ENCODE assay signal across 28 cellular contexts in the genomic region with DNA sequence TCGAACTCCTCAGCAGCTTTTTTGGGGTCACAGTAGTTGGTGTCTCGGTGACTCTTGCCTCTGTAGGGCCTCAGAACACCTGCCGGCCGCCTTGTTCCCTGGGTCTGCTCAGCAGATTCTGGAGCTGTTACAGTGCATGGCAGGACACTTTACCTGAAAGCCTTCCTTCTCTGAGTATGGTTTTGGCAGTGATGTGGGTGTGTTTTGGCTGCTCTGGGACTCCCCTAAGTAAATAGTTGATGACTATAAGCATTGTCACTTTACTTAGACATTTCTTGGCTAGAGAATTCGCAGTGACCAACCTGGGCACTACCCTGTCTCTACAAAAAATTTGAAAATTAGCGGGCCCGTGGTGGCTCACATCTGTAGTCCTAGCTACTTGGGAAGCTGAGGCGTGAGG. TPM values are rescaled to one million over a fixed set of nuclear protein-coding genes. Genes with fewer than 3 reads are reported as not detected.
DNase-seq lines count a peak whose midpoint lies in the region; ATAC-seq, FAIRE-seq and TF ChIP-seq lines count a peak whose summit lies in the region.
"Had no signal": no experiment of that assay in that cellular context is flagged by ENCODE, and none has a peak within 500 bp of the region (broad histone marks: within the 10 kb centered on the region; RNA-seq: fewer than 3 reads in every experiment).

No MANE protein-coding gene starts in this region.

- H3K27me3 ChIP-seq in mammary epithelial cell (ENCODE audit: insufficient read depth, low read length) (no peaks in the 10 kb centered on the region), osteoblast (ENCODE audit: insufficient read depth, low read length) (no peaks in the 10 kb centered on the region), suprapubic skin (no peaks in the 10 kb centered on the region)
- H3K27me3 ChIP-seq: BLaER1 had no signal

- no peaks in the 10 kb centered on the region for H3K9me3 Mint-ChIP-seq in MCF 10A (ENCODE audit: unreplicated experiment)
- H3K9me3 Mint-ChIP-seq in central memory CD8-positive, alpha-beta T cell: no peaks in the 10 kb centered on the region
- no peaks in the 10 kb centered on the region for H3K9me3 Mint-ChIP-seq in activated CD4-positive, alpha-beta T cell treated with anti-CD3 and anti-CD28 coated beads for 36 hours (ENCODE audit: low read depth)
- H3K9me3 Mint-ChIP-seq: CD8-positive, alpha-beta T cell had no signal

- H3K9ac ChIP-seq in mammary epithelial cell (ENCODE audit: insufficient read depth, low read length) (no peak overlapping the region), kidney (ENCODE audit: low read length in 2 of 2) (no peak overlapping the region)
- H3K9ac ChIP-seq: BLaER1 had no signal

- no TSS peak for BruUV-seq in MCF 10A (replicated peaks; lab: Mats Ljungman, UMichigan)
- BruUV-seq in mammary epithelial cell (replicated peaks; lab: Mats Ljungman, UMichigan): no TSS peak

- no peaks in the 10 kb centered on the region for H3K27me3 Mint-ChIP-seq in MCF 10A (ENCODE audit: insufficient read depth, unreplicated experiment)
- no peaks in the 10 kb centered on the region for H3K27me3 Mint-ChIP-seq in central memory CD8-positive, alpha-beta T cell
- no peaks in the 10 kb centered on the region for H3K27me3 Mint-ChIP-seq in activated CD4-positive, alpha-beta T cell treated with anti-CD3 and anti-CD28 coated beads for 36 hours

- H3K27ac ChIP-seq in mammary epithelial cell (ENCODE audit: insufficient read depth, low read depth, low read length): no peak overlapping the region
- H3K27ac ChIP-seq in osteoblast (ENCODE audit: low read depth, low read length): no peak overlapping the region
- no peak overlapping the region for H3K27ac ChIP-seq in kidney (ENCODE audit: low read depth in 2 of 2, low read length in 2 of 2)
- no peak overlapping the region for H3K27ac ChIP-seq in suprapubic skin
- H3K27ac ChIP-seq: BLaER1 had no signal

- ATAC-seq in central memory CD8-positive, alpha-beta T cell (replicated peaks; ENCODE audit: extremely low read depth, poor library complexity, severe bottlenecking): no peak
- ATAC-seq in activated CD4-positive, alpha-beta T cell treated with anti-CD3 and anti-CD28 coated beads for 36 hours: no peak
- ATAC-seq: CD8-positive, alpha-beta T cell had no signal

- H2AFZ ChIP-seq in mammary epithelial cell (ENCODE audit: low read depth, low read length) (no peak overlapping the region), osteoblast (ENCODE audit: low read length) (no peak overlapping the region)

- in situ Hi-C loops in mammary epithelial cell (cut with MboI; ENCODE audit: low sequenced_read_pairs in 2 of 2): loop anchor here in 1 of 2 donors (25.0 kb wide), 1 partner anchor 165 kb away; the partner anchor contains the start of gene MEF2B

- H3K4me1 ChIP-seq in mammary epithelial cell (ENCODE audit: insufficient read depth, low read length) (no peaks in the 10 kb centered on the region), osteoblast (ENCODE audit: insufficient read depth, low read length) (peaks cover 3% of the 10 kb centered on the region), kidney (ENCODE audit: control insufficient read depth in 1 of 2, insufficient read depth in 1 of 2, low read depth in 1 of 2, low read length in 2 of 2) (peaks cover 0 to 11% of the 10 kb centered on the region in 2 donors), suprapubic skin (peaks cover 25% of the 10 kb centered on the region)

- CTCF ChIA-PET in MCF 10A (lab: Yijun Ruan, JAX) (interaction anchor here (1.0 kb wide), 1 partner anchor 15 kb away, joined by 7 read pairs; no protein-coding TSS in a partner anchor), mammary epithelial cell (lab: Charles Lee; ENCODE audit: low non-redundant PET) (no interaction called here)
- CTCF ChIA-PET in activated CD4-positive, alpha-beta T cell treated with anti-CD3 and anti-CD28 coated beads for 36 hours (lab: Charles Lee): no interaction called here

- H3K36me3 ChIP-seq in mammary epithelial cell (ENCODE audit: insufficient read depth, low read length): peaks cover 16% of the 10 kb centered on the region
- peaks cover 50% of the 10 kb centered on the region for H3K36me3 ChIP-seq in osteoblast (ENCODE audit: insufficient read depth, low read length)
- H3K36me3 ChIP-seq in kidney (ENCODE audit: control insufficient read depth in 1 of 2, insufficient read depth in 2 of 2, low read length in 2 of 2): peaks cover 11 to 31% of the 10 kb centered on the region in 2 donors
- H3K36me3 ChIP-seq in suprapubic skin: peaks cover 72% of the 10 kb centered on the region

- H4K20me1 ChIP-seq in mammary epithelial cell (ENCODE audit: insufficient read depth, low read length) (no peaks in the 10 kb centered on the region), osteoblast (ENCODE audit: insufficient read depth, low read length) (peaks cover 34% of the 10 kb centered on the region)

- 87% methylated on average over 8 of the region's 8 CpGs for WGBS in mammary epithelial cell (ENCODE audit: low coverage, missing lambda C conversion rate)
- 85% methylated on average over 8 of the region's 8 CpGs for WGBS in suprapubic skin

- TF ChIP-seq CTCF in MCF 10A (IDR thresholded peaks at IDR 0.05; ENCODE audit: unreplicated experiment): no peak
- no peak for TF ChIP-seq CTCF in mammary epithelial cell (conservative IDR thresholded peaks at IDR 0.05 in 1 of 2, IDR thresholded peaks at IDR 0.05 in 1 of 2; ENCODE audit: extremely low read depth in 1 of 2, insufficient read depth in 1 of 2, low read depth in 1 of 2, low read length in 2 of 2)
- no peak for TF ChIP-seq CTCF in osteoblast (IDR thresholded peaks at IDR 0.05; ENCODE audit: extremely low read depth, low read depth, low read length)
- TF ChIP-seq CTCF in kidney (IDR thresholded peaks at IDR 0.05; ENCODE audit: borderline replicate concordance, extremely low read depth, insufficient read depth): no peak
- TF ChIP-seq CTCF in suprapubic skin (IDR thresholded peaks at IDR 0.05): no peak

- no peak for FAIRE-seq in kidney (lab: Jason Lieb, UNC)
- FAIRE-seq: A204.1, GM12892, GM19239, H1 had no signal

- POLR2A ChIA-PET in MCF 10A (lab: Yijun Ruan, JAX): no interaction called here
- POLR2A ChIA-PET in activated CD4-positive, alpha-beta T cell treated with anti-CD3 and anti-CD28 coated beads for 36 hours (lab: Charles Lee): no interaction called here

- no peak overlapping the region for H3K4me2 ChIP-seq in mammary epithelial cell (ENCODE audit: insufficient read depth, low read depth, low read length)
- no peak overlapping the region for H3K4me2 ChIP-seq in osteoblast (ENCODE audit: insufficient read depth, low read length)

- TF ChIP-seq EP300 in suprapubic skin (IDR thresholded peaks at IDR 0.05): no peak

- dilution Hi-C loops in mammary epithelial cell (cut with HindIII; ENCODE audit: low sequenced_read_pairs): no loop called here

- H3K27ac Mint-ChIP-seq in MCF 10A (ENCODE audit: low read depth, unreplicated experiment): peak overlapping the region; percentile 42
- H3K27ac Mint-ChIP-seq in central memory CD8-positive, alpha-beta T cell (ENCODE audit: low read depth): peak overlapping the region; percentile 29
- H3K27ac Mint-ChIP-seq in activated CD4-positive, alpha-beta T cell treated with anti-CD3 and anti-CD28 coated beads for 36 hours: no peak overlapping the region
- H3K27ac Mint-ChIP-seq: CD8-positive, alpha-beta T cell had no signal

- H3K9me3 ChIP-seq in mammary epithelial cell (replicated peaks; ENCODE audit: insufficient read depth, low read length) (no peaks in the 10 kb centered on the region), osteoblast (ENCODE audit: low read depth, low read length) (no peaks in the 10 kb centered on the region), kidney (ENCODE audit: control insufficient read depth in 1 of 2, low read length in 2 of 2) (no peaks in the 10 kb centered on the region), suprapubic skin (no peaks in the 10 kb centered on the region)
- H3K9me3 ChIP-seq: BLaER1 had no signal

- peaks cover 85% of the 10 kb centered on the region for H3K36me3 Mint-ChIP-seq in MCF 10A (ENCODE audit: insufficient read depth, unreplicated experiment)
- peaks cover 45% of the 10 kb centered on the region for H3K36me3 Mint-ChIP-seq in central memory CD8-positive, alpha-beta T cell (ENCODE audit: insufficient read depth)
- peaks cover 29% of the 10 kb centered on the region for H3K36me3 Mint-ChIP-seq in activated CD4-positive, alpha-beta T cell treated with anti-CD3 and anti-CD28 coated beads for 36 hours (ENCODE audit: low read depth)

- H3K4me1 Mint-ChIP-seq in MCF 10A (ENCODE audit: insufficient read depth, unreplicated experiment): peaks cover 13% of the 10 kb centered on the region
- peaks cover 46% of the 10 kb centered on the region for H3K4me1 Mint-ChIP-seq in central memory CD8-positive, alpha-beta T cell
- H3K4me1 Mint-ChIP-seq in activated CD4-positive, alpha-beta T cell treated with anti-CD3 and anti-CD28 coated beads for 36 hours: peaks cover 38% of the 10 kb centered on the region

- H3K4me3 ChIP-seq in mammary epithelial cell (replicated peaks in 1 of 3; ENCODE audit: insufficient read depth in 1 of 3, low read depth in 2 of 3, low read length in 3 of 3) (no peak overlapping the region), osteoblast (ENCODE audit: insufficient read depth, low read length) (no peak overlapping the region), kidney (ENCODE audit: low read length in 2 of 2) (no peak overlapping the region), suprapubic skin (no peak overlapping the region)
- H3K4me3 ChIP-seq: BLaER1 had no signal

- intact Hi-C loops in MCF 10A (cut with micrococcal nuclease) (no loop called here), mammary epithelial cell (cut with micrococcal nuclease) (loop anchor here (10.0 kb wide), 1 partner anchor 263 kb away; the partner anchor contains the start of gene SLC25A42), kidney (cut with DNase I) (no loop called here)
- intact Hi-C loops in activated CD4-positive, alpha-beta T cell treated with anti-CD3 and anti-CD28 coated beads for 36 hours (cut with DNase I, micrococcal nuclease): no loop called here

- TF ChIP-seq POLR2A in suprapubic skin (IDR thresholded peaks at IDR 0.05): no peak

- DNase-seq in MCF 10A (ENCODE audit: unreplicated experiment) (no peak), mammary epithelial cell (no peak), osteoblast (ENCODE audit: insufficient read length, low spot score, missing footprints) (peak; percentile 66), kidney (no peak), suprapubic skin (ENCODE audit: low spot score in 2 of 2) (no peak)
- DNase-seq in central memory CD8-positive, alpha-beta T cell (ENCODE audit: low spot score in 2 of 2): no peak
- DNase-seq in activated CD4-positive, alpha-beta T cell treated with anti-CD3 and anti-CD28 coated beads for 36 hours: no peak
- DNase-seq: CD8-positive, alpha-beta T cell; DMS 273 treated with DMSO at 0.1 percent for 48 hours; DMS79 treated with DMSO at 0.1 percent for 48 hours; HCEC 1CT; IMR-90; KG1; MM.1S; NCI-H1417; NCI-H1694; NCI-H2029 treated with DMSO at 0.1 percent for 48 hours; NCI-H446 treated with DMSO at 0.1 percent for 48 hours; NCI-H526; NCI-H82; NK-92 treated with Interleukin-12 subunit alpha and Interleukin-12 subunit beta, amount 100 ng/mL, for 24 hours; RPMI8226; SHP77 had no signal

- H3K4me3 Mint-ChIP-seq in MCF 10A (ENCODE audit: unreplicated experiment): no peak overlapping the region
- no peak overlapping the region for H3K4me3 Mint-ChIP-seq in central memory CD8-positive, alpha-beta T cell
- H3K4me3 Mint-ChIP-seq in activated CD4-positive, alpha-beta T cell treated with anti-CD3 and anti-CD28 coated beads for 36 hours: no peak overlapping the region
- H3K4me3 Mint-ChIP-seq: CD8-positive, alpha-beta T cell had no signal

- H3K79me2 ChIP-seq in mammary epithelial cell (ENCODE audit: insufficient read depth, low read length): peaks cover 54% of the 10 kb centered on the region
- H3K79me2 ChIP-seq in osteoblast (ENCODE audit: insufficient read depth, low read length): peaks cover 77% of the 10 kb centered on the region

RNA-seq across cellular contexts. Expression of gene MAU2, which starts 7.0 kb away (rescaled TPM):
- total RNA-seq in MCF 10A (2022) (50.1 and 55.9 TPM in 2 replicates), mammary epithelial cell (10 to 100 TPM; 39.7 to 44.5 TPM), osteoblast (37.1 and 39.1 TPM in 2 replicates), kidney (69.8 TPM), suprapubic skin (100 to 1,000 TPM in 1 of 4 donors, 10 to 100 TPM in 3; 59.5 to 220 (median 77.6) TPM)
- polyA plus RNA-seq in mammary epithelial cell (11.1 TPM), kidney (ENCODE audit: insufficient read depth, low read depth, low replicate concordance) (12.3 TPM)
- polyA minus RNA-seq in mammary epithelial cell: 19.0 TPM
- total RNA-seq in activated CD4-positive, alpha-beta T cell treated with anti-CD3 and anti-CD28 coated beads for 36 hours: 10 to 100 TPM; 33.3 to 45.7 TPM

RNA-seq across cellular contexts. Expression of gene SUGP1, which starts 7.4 kb away (rescaled TPM):
- 46.0 and 51.1 TPM in 2 replicates for total RNA-seq in MCF 10A (2022)
- total RNA-seq in mammary epithelial cell: 10 to 100 TPM; 23.3 to 48.1 TPM
- 29.2 TPM for polyA plus RNA-seq in mammary epithelial cell
- polyA minus RNA-seq in mammary epithelial cell: 22.2 TPM
- 27.1 and 31.2 TPM in 2 replicates for total RNA-seq in osteoblast
- total RNA-seq in activated CD4-positive, alpha-beta T cell treated with anti-CD3 and anti-CD28 coated beads for 36 hours: 10 to 100 TPM; 49.4 to 62.0 TPM
- 53.1 TPM for total RNA-seq in kidney
- polyA plus RNA-seq in kidney (ENCODE audit: insufficient read depth, low read depth, low replicate concordance): 34.7 TPM
- 10 to 100 TPM; 23.1 to 64.8 (median 31.3) TPM for total RNA-seq in suprapubic skin

RNA-seq across cellular contexts. Expression of gene TM6SF2, which starts 54.6 kb away (rescaled TPM):
- total RNA-seq in MCF 10A (2022) (not detected in 2 replicates), mammary epithelial cell (not detected), osteoblast (0.29 and 0.36 TPM in 2 replicates), kidney (1.5 TPM), suprapubic skin (under 1 TPM in 1 of 4 donors, not detected in 3; 0.42 TPM)
- polyA plus RNA-seq in mammary epithelial cell (not detected), kidney (ENCODE audit: insufficient read depth, low read depth, low replicate concordance) (10.1 TPM)
- not detected for polyA minus RNA-seq in mammary epithelial cell
- total RNA-seq in activated CD4-positive, alpha-beta T cell treated with anti-CD3 and anti-CD28 coated beads for 36 hours: not detected
- total RNA-seq: CD8-positive, alpha-beta T cell had no signal
